Comparison of ENCODE assay signal across 10 cellular contexts in the genomic region with DNA sequence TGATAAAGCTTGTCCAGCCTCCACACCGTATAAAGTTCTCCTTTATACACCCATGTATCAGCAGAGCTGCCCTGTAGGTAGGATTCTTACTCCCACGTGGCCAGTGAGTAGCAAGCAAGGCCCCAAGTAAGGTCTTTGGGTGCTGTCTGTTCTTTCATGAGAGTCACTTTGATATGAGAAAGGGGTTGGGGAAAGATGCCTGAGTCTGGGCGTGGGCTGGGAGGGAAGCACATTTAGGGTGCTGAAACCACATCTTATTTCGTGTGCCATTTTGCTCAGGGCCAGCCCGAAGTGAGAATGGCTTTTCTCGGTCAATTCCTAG. TPM values are rescaled to one million over a fixed set of nuclear protein-coding genes. Genes with fewer than 3 reads are reported as not detected.
A peak's percentile ranks its signal among the peaks of the same experiment; 100 is the strongest.
DNase-seq lines count a peak whose midpoint lies in the region; ATAC-seq and TF ChIP-seq lines count a peak whose summit lies in the region.
"Had no signal": no experiment of that assay in that cellular context is flagged by ENCODE, and none has a peak within 500 bp of the region (broad histone marks: within the 10 kb centered on the region; RNA-seq: fewer than 3 reads in every experiment).

No MANE protein-coding gene starts in this region.

- peak; percentile 68 for DNase-seq in activated CD4-positive, alpha-beta T cell treated with anti-CD3 and anti-CD28 coated beads for 36 hours
- no peak for DNase-seq in activated CD4-positive, alpha-beta T cell treated with anti-CD3 and anti-CD28 coated beads for 1 hour
- DNase-seq in activated T-helper 1 cell treated with anti-CD3 and anti-CD28 coated beads, Interleukin-12 subunit alpha, Interleukin-12 subunit beta, Interleukin-2, Interleukin-4 antibody, amounts not matched to agents 30 ng/mL and 10 ng/mL and 1 ng/mL, durations not matched to agents 14 hours and 24 hours and 36 hours (ENCODE audit: low spot score), result no peak
- DNase-seq in right lobe of liver (no peak), suprapubic skin (ENCODE audit: low spot score in 2 of 2) (peak in 1 of 2 donors; percentile 47), GM19238 (ENCODE audit: insufficient read length, low spot score) (no peak)
- DNase-seq: adrenal gland had no signal

- TF ChIP-seq CTCF in right lobe of liver (IDR thresholded peaks at IDR 0.05), result no peak
- no peak for TF ChIP-seq CTCF in suprapubic skin (IDR thresholded peaks at IDR 0.05)

- H3K27ac ChIP-seq in right lobe of liver (no peak overlapping the region), suprapubic skin (no peak overlapping the region)
- H3K27ac ChIP-seq: adrenal gland, C4-2B had no signal

- TF ChIP-seq POLR2A in right lobe of liver (IDR thresholded peaks at IDR 0.05), result no peak
- no peak for TF ChIP-seq POLR2A in suprapubic skin (IDR thresholded peaks at IDR 0.05)

- POLR2A ChIA-PET in activated CD4-positive, alpha-beta T cell treated with anti-CD3 and anti-CD28 coated beads for 36 hours (lab: Charles Lee), result interaction anchor here (1.0 to 3.1 kb wide), 3 partner anchors 11 to 207 kb away, joined by 3 to 32 read pairs (median 3); partner anchors contain the start of gene NCAPH

- H3K4me3 Mint-ChIP-seq in activated CD4-positive, alpha-beta T cell treated with anti-CD3 and anti-CD28 coated beads for 36 hours, result peak overlapping the region; percentile 88
- H3K4me3 Mint-ChIP-seq in activated T-helper 1 cell treated with anti-CD3 and anti-CD28 coated beads, Interleukin-12 subunit alpha, Interleukin-12 subunit beta, Interleukin-2, Interleukin-4 antibody, amounts not matched to agents 30 ng/mL and 10 ng/mL and 1 ng/mL, durations not matched to agents 14 hours and 24 hours and 36 hours, result peak overlapping the region; percentile 97

- peak; percentile 14 for ATAC-seq in activated CD4-positive, alpha-beta T cell treated with anti-CD3 and anti-CD28 coated beads for 36 hours
- ATAC-seq in right lobe of liver (no peak), HG03342 (IDR thresholded peaks at IDR 0.05; ENCODE audit: unreplicated experiment) (no peak), HG03159 (IDR thresholded peaks at IDR 0.05; ENCODE audit: unreplicated experiment) (no peak)

- peaks cover 0 to 16% (median 0%) of the 10 kb centered on the region in 4 donors for H3K4me1 ChIP-seq in right lobe of liver
- H3K4me1 ChIP-seq in suprapubic skin, result peaks cover 36% of the 10 kb centered on the region

- no peaks in the 10 kb centered on the region for H3K9me3 Mint-ChIP-seq in activated CD4-positive, alpha-beta T cell treated with anti-CD3 and anti-CD28 coated beads for 36 hours (ENCODE audit: low read depth)
- H3K9me3 Mint-ChIP-seq in activated T-helper 1 cell treated with anti-CD3 and anti-CD28 coated beads, Interleukin-12 subunit alpha, Interleukin-12 subunit beta, Interleukin-2, Interleukin-4 antibody, amounts not matched to agents 30 ng/mL and 10 ng/mL and 1 ng/mL, durations not matched to agents 14 hours and 24 hours and 36 hours, result no peaks in the 10 kb centered on the region

- CTCF ChIA-PET in activated CD4-positive, alpha-beta T cell treated with anti-CD3 and anti-CD28 coated beads for 36 hours (lab: Charles Lee), result interaction anchor here (0.6 to 1.9 kb wide), 9 partner anchors 11 to 332 kb away, joined by 3 to 5 read pairs (median 3); partner anchors contain the start of genes NCAPH and SNRNP200

- no peaks in the 10 kb centered on the region for H3K9me3 ChIP-seq in right lobe of liver
- H3K9me3 ChIP-seq in suprapubic skin, result no peaks in the 10 kb centered on the region
- H3K9me3 ChIP-seq: adrenal gland had no signal

- H3K36me3 Mint-ChIP-seq in activated CD4-positive, alpha-beta T cell treated with anti-CD3 and anti-CD28 coated beads for 36 hours (ENCODE audit: low read depth), result peaks cover 36% of the 10 kb centered on the region
- peaks cover 39% of the 10 kb centered on the region for H3K36me3 Mint-ChIP-seq in activated T-helper 1 cell treated with anti-CD3 and anti-CD28 coated beads, Interleukin-12 subunit alpha, Interleukin-12 subunit beta, Interleukin-2, Interleukin-4 antibody, amounts not matched to agents 30 ng/mL and 10 ng/mL and 1 ng/mL, durations not matched to agents 14 hours and 24 hours and 36 hours (ENCODE audit: low read depth)

- H3K27me3 ChIP-seq in right lobe of liver (no peaks in the 10 kb centered on the region), suprapubic skin (peaks cover 21% of the 10 kb centered on the region)

- 57% methylated on average over 4 of the region's 6 CpGs for WGBS in right lobe of liver (ENCODE audit: insufficient coverage, low coverage, low lambda C conversion rate, missing lambda C conversion rate)
- WGBS in suprapubic skin, result 32% methylated on average over 6 of the region's 6 CpGs

- TF ChIP-seq EP300 in suprapubic skin (IDR thresholded peaks at IDR 0.05), result no peak

- intact Hi-C loops in activated CD4-positive, alpha-beta T cell treated with anti-CD3 and anti-CD28 coated beads for 36 hours (cut with DNase I, micrococcal nuclease), result loop anchor here (2.0 to 5.0 kb wide), 3 partner anchors 58 to 213 kb away; partner anchors contain the start of genes DUSP2 (in 2 of the 2), ARID5A (in 1 of the 2) and CIAO1 (in 1 of the 2)
- intact Hi-C loops in activated T-helper 1 cell treated with anti-CD3 and anti-CD28 coated beads, Interleukin-12 subunit alpha, Interleukin-12 subunit beta, Interleukin-2, Interleukin-4 antibody, amounts not matched to agents 30 ng/mL and 10 ng/mL and 1 ng/mL, durations not matched to agents 14 hours and 24 hours and 36 hours (cut with micrococcal nuclease), result loop anchor here (1.0 to 5.0 kb wide), 10 partner anchors 9 to 493 kb away; partner anchors contain the start of genes ARID5A, CIAO1, CNNM3 and DUSP2
- intact Hi-C loops in right lobe of liver (cut with DNase I), result no loop called here

- H3K27me3 Mint-ChIP-seq in activated CD4-positive, alpha-beta T cell treated with anti-CD3 and anti-CD28 coated beads for 36 hours, result peaks cover 10% of the 10 kb centered on the region
- no peaks in the 10 kb centered on the region for H3K27me3 Mint-ChIP-seq in activated T-helper 1 cell treated with anti-CD3 and anti-CD28 coated beads, Interleukin-12 subunit alpha, Interleukin-12 subunit beta, Interleukin-2, Interleukin-4 antibody, amounts not matched to agents 30 ng/mL and 10 ng/mL and 1 ng/mL, durations not matched to agents 14 hours and 24 hours and 36 hours (ENCODE audit: insufficient read depth)

- peak overlapping the region; percentile 95 for H3K27ac Mint-ChIP-seq in activated CD4-positive, alpha-beta T cell treated with anti-CD3 and anti-CD28 coated beads for 36 hours
- peak overlapping the region; percentile 92 for H3K27ac Mint-ChIP-seq in activated T-helper 1 cell treated with anti-CD3 and anti-CD28 coated beads, Interleukin-12 subunit alpha, Interleukin-12 subunit beta, Interleukin-2, Interleukin-4 antibody, amounts not matched to agents 30 ng/mL and 10 ng/mL and 1 ng/mL, durations not matched to agents 14 hours and 24 hours and 36 hours

- peaks cover 43% of the 10 kb centered on the region for H3K4me1 Mint-ChIP-seq in activated CD4-positive, alpha-beta T cell treated with anti-CD3 and anti-CD28 coated beads for 36 hours
- H3K4me1 Mint-ChIP-seq in activated T-helper 1 cell treated with anti-CD3 and anti-CD28 coated beads, Interleukin-12 subunit alpha, Interleukin-12 subunit beta, Interleukin-2, Interleukin-4 antibody, amounts not matched to agents 30 ng/mL and 10 ng/mL and 1 ng/mL, durations not matched to agents 14 hours and 24 hours and 36 hours (ENCODE audit: low read depth), result peaks cover 66% of the 10 kb centered on the region

- H3K4me3 ChIP-seq in right lobe of liver (peak overlapping the region in 2 of 3 donors; percentile 41 to 53), suprapubic skin (peak overlapping the region; percentile 63)

- H3K36me3 ChIP-seq in right lobe of liver (no peaks in the 10 kb centered on the region), suprapubic skin (no peaks in the 10 kb centered on the region)
- H3K36me3 ChIP-seq: adrenal gland had no signal

RNA-seq across cellular contexts. Expression of gene ITPRIPL1, which starts 0.4 kb away (rescaled TPM):
- 10 to 100 TPM; 24.8 to 28.4 TPM for total RNA-seq in activated CD4-positive, alpha-beta T cell treated with anti-CD3 and anti-CD28 coated beads for 36 hours
- total RNA-seq in activated T-helper 1 cell treated with anti-CD3 and anti-CD28 coated beads, Interleukin-12 subunit alpha, Interleukin-12 subunit beta, Interleukin-2, Interleukin-4 antibody, amounts not matched to agents 30 ng/mL and 10 ng/mL and 1 ng/mL, durations not matched to agents 14 hours and 24 hours and 36 hours, result 52.1 and 54.5 TPM in 2 replicates
- total RNA-seq in right lobe of liver (1 to 10 TPM in 1 of 6 experiments, under 1 TPM in 5; 0.15 to 1.2 (median 0.24) TPM), suprapubic skin (1 to 10 TPM in 3 of 4 donors, under 1 TPM in 1; 0.86 to 2.6 (median 2.2) TPM)

RNA-seq across cellular contexts. Expression of gene NCAPH, which starts 10.9 kb away (rescaled TPM):
- 10 to 100 TPM; 77.7 to 83.2 TPM for total RNA-seq in activated CD4-positive, alpha-beta T cell treated with anti-CD3 and anti-CD28 coated beads for 36 hours
- 64.7 and 69.7 TPM in 2 replicates for total RNA-seq in activated T-helper 1 cell treated with anti-CD3 and anti-CD28 coated beads, Interleukin-12 subunit alpha, Interleukin-12 subunit beta, Interleukin-2, Interleukin-4 antibody, amounts not matched to agents 30 ng/mL and 10 ng/mL and 1 ng/mL, durations not matched to agents 14 hours and 24 hours and 36 hours
- 1 to 10 TPM in 2 of 6 experiments, under 1 TPM in 4; 0.24 to 1.6 (median 0.72) TPM for total RNA-seq in right lobe of liver
- 1 to 10 TPM; 1.7 to 3.9 (median 2.6) TPM for total RNA-seq in suprapubic skin

RNA-seq across cellular contexts. Expression of gene SNRNP200, which starts 19.3 kb away (rescaled TPM):
- total RNA-seq in activated CD4-positive, alpha-beta T cell treated with anti-CD3 and anti-CD28 coated beads for 36 hours, result 100 to 1,000 TPM; 176 to 198 TPM
- total RNA-seq in activated T-helper 1 cell treated with anti-CD3 and anti-CD28 coated beads, Interleukin-12 subunit alpha, Interleukin-12 subunit beta, Interleukin-2, Interleukin-4 antibody, amounts not matched to agents 30 ng/mL and 10 ng/mL and 1 ng/mL, durations not matched to agents 14 hours and 24 hours and 36 hours, result 192 and 196 TPM in 2 replicates
- 10 to 100 TPM; 43.6 to 52.5 (median 46.8) TPM for total RNA-seq in right lobe of liver
- 100 to 1,000 TPM in 3 of 4 donors, 10 to 100 TPM in 1; 75.8 to 150 (median 110) TPM for total RNA-seq in suprapubic skin

RNA-seq across cellular contexts. Expression of gene CIAO1, which starts 58.7 kb away (rescaled TPM):
- total RNA-seq in activated CD4-positive, alpha-beta T cell treated with anti-CD3 and anti-CD28 coated beads for 36 hours, result 10 to 100 TPM; 72.1 to 77.6 TPM
- 111 and 115 TPM in 2 replicates for total RNA-seq in activated T-helper 1 cell treated with anti-CD3 and anti-CD28 coated beads, Interleukin-12 subunit alpha, Interleukin-12 subunit beta, Interleukin-2, Interleukin-4 antibody, amounts not matched to agents 30 ng/mL and 10 ng/mL and 1 ng/mL, durations not matched to agents 14 hours and 24 hours and 36 hours
- total RNA-seq in right lobe of liver, result 10 to 100 TPM; 39.8 to 80.3 (median 45.0) TPM
- 100 to 1,000 TPM; 107 to 143 (median 110) TPM for total RNA-seq in suprapubic skin

RNA-seq across cellular contexts. Expression of gene TMEM127, which starts 58.9 kb away (rescaled TPM):
- total RNA-seq in activated CD4-positive, alpha-beta T cell treated with anti-CD3 and anti-CD28 coated beads for 36 hours, result 10 to 100 TPM; 16.6 to 17.9 TPM
- total RNA-seq in activated T-helper 1 cell treated with anti-CD3 and anti-CD28 coated beads, Interleukin-12 subunit alpha, Interleukin-12 subunit beta, Interleukin-2, Interleukin-4 antibody, amounts not matched to agents 30 ng/mL and 10 ng/mL and 1 ng/mL, durations not matched to agents 14 hours and 24 hours and 36 hours, result 29.7 and 30.1 TPM in 2 replicates
- 10 to 100 TPM; 28.3 to 42.6 (median 32.8) TPM for total RNA-seq in right lobe of liver
- total RNA-seq in suprapubic skin, result 10 to 100 TPM; 39.3 to 66.5 (median 53.9) TPM

Comparison
In these comparisons a context has a peak if more than half of its experiments do, and no peak if none do; other contexts are left out.
1. RNA of gene ITPRIPL1, which starts 0.4 kb away (total RNA-seq): 52.1 to 54.5 TPM in activated T-helper 1 cell treated with anti-CD3 and anti-CD28 coated beads, Interleukin-12 subunit alpha, Interleukin-12 subunit beta, Interleukin-2, Interleukin-4 antibody, amounts not matched to agents 30 ng/mL and 10 ng/mL and 1 ng/mL, durations not matched to agents 14 hours and 24 hours and 36 hours and 24.8 to 28.4 TPM in activated CD4-positive, alpha-beta T cell treated with anti-CD3 and anti-CD28 coated beads for 36 hours; 0.86 to 2.6 TPM in suprapubic skin and 0.15 to 1.2 TPM in right lobe of liver; every median in the first group is over 4 times any median in the second.
2. RNA of gene NCAPH, which starts 10.9 kb away (total RNA-seq): 77.7 to 83.2 TPM in activated CD4-positive, alpha-beta T cell treated with anti-CD3 and anti-CD28 coated beads for 36 hours and 64.7 to 69.7 TPM in activated T-helper 1 cell treated with anti-CD3 and anti-CD28 coated beads, Interleukin-12 subunit alpha, Interleukin-12 subunit beta, Interleukin-2, Interleukin-4 antibody, amounts not matched to agents 30 ng/mL and 10 ng/mL and 1 ng/mL, durations not matched to agents 14 hours and 24 hours and 36 hours; 1.7 to 3.9 TPM in suprapubic skin and 0.24 to 1.6 TPM in right lobe of liver; every median in the first group is over 10 times any median in the second.
3. intact Hi-C loops: an anchor here in activated CD4-positive, alpha-beta T cell treated with anti-CD3 and anti-CD28 coated beads for 36 hours (2.0 to 5.0 kb wide) and activated T-helper 1 cell treated with anti-CD3 and anti-CD28 coated beads, Interleukin-12 subunit alpha, Interleukin-12 subunit beta, Interleukin-2, Interleukin-4 antibody, amounts not matched to agents 30 ng/mL and 10 ng/mL and 1 ng/mL, durations not matched to agents 14 hours and 24 hours and 36 hours (1.0 to 5.0 kb wide); none called in right lobe of liver.